15 cellular contexts compared by ENCODE assay signal in genomic region chr7:138116156-138116555, GRCh38.
DNase-seq lines count a peak whose midpoint lies in the region; ATAC-seq, FAIRE-seq and TF ChIP-seq lines count a peak whose summit lies in the region.
"Had no signal": no experiment of that assay in that cellular context is flagged by ENCODE, and none has a peak within 500 bp of the region (broad histone marks: within the 10 kb centered on the region; RNA-seq: fewer than 3 reads in every experiment).

No MANE protein-coding gene starts in this region.

- H3K4me3 ChIP-seq in astrocyte of the spinal cord (ENCODE audit: low read depth, low read length): no peak overlapping the region
- H3K4me3 ChIP-seq in foreskin fibroblast (ENCODE audit: low read depth in 1 of 2, low read length in 2 of 2): no peak overlapping the region
- H3K4me3 ChIP-seq: ascending aorta; BLaER1 treated with 17β-estradiol and CSF1 and Interleukin-3, amounts not matched to agents 10 nM and 100 nM; MG63; psoas muscle had no signal

- ATAC-seq in GM21390 (IDR thresholded peaks at IDR 0.05; ENCODE audit: unreplicated experiment): no peak
- ATAC-seq: psoas muscle; stimulated activated naive B cell treated with anti-CD40 and anti-IgM and Interleukin-4, amounts not matched to agents 10 μg/mL and 1 μg/mL and 100 μg/mL, for 72 hours had no signal

- FAIRE-seq in HTR-8/SVneo (lab: Jason Lieb, UNC): no peak

- in situ Hi-C loops in astrocyte of the spinal cord (cut with HindIII; ENCODE audit: low sequenced_read_pairs): no loop called here

- no peak for TF ChIP-seq CTCF in astrocyte of the spinal cord (IDR thresholded peaks at IDR 0.05; ENCODE audit: low read depth, low read length)
- TF ChIP-seq CTCF in foreskin fibroblast (IDR thresholded peaks at IDR 0.05; ENCODE audit: low read depth, low read length): no peak

- DNase-seq in COLO829 (ENCODE audit: low spot score) (peak; percentile 65), HTR-8/SVneo (ENCODE audit: insufficient read length, low spot score) (peak; percentile 39), astrocyte of the spinal cord (ENCODE audit: low read depth, low spot score) (peak; percentile 68), kidney tubule cell (ENCODE audit: low spot score) (peak; percentile 96), NCI-H748 treated with DMSO at 0.1 percent for 48 hours (lab: John Stamatoyannopoulos, UW) (no peak), foreskin fibroblast (no peak), T-helper 1 cell (no peak)
- DNase-seq: activated CD4-positive, alpha-beta T cell treated with anti-CD3 and anti-CD28 coated beads, Interleukin-2, amount 50 U/mL, for 4 hours; MG63; psoas muscle; stimulated activated CD4-positive, alpha-beta T cell treated with anti-CD3 and anti-CD28 coated beads, Interleukin-4, amount 100 ng/mL, for 24 hours; stimulated activated naive B cell treated with anti-CD40 and anti-IgM and Interleukin-4, amounts not matched to agents 10 μg/mL and 1 μg/mL and 100 μg/mL, for 72 hours had no signal

Comparison
In these comparisons a context has a peak if more than half of its experiments do, and no peak if none do; other contexts are left out.
1. DNase-seq: peak in COLO829 (single experiment), HTR-8/SVneo (single experiment), astrocyte of the spinal cord (single experiment) and kidney tubule cell (single experiment); none in NCI-H748 treated with DMSO at 0.1 percent for 48 hours (single experiment), foreskin fibroblast (0 of 2) and T-helper 1 cell (0 of 5).